ENCODE assay signal across 24 cellular contexts in genomic region chr10:100883322-100883821, GRCh38. TPM values are rescaled to one million over a fixed set of nuclear protein-coding genes. Genes with fewer than 3 reads are reported as not detected.
A peak's percentile ranks its signal among the peaks of the same experiment; 100 is the strongest.
DNase-seq lines count a peak whose midpoint lies in the region; ATAC-seq and TF ChIP-seq lines count a peak whose summit lies in the region.
"Had no signal": no experiment of that assay in that cellular context is flagged by ENCODE, and none has a peak within 500 bp of the region (broad histone marks: within the 10 kb centered on the region; RNA-seq: fewer than 3 reads in every experiment).

No MANE protein-coding gene starts in this region.

- H3K36me3 ChIP-seq in upper lobe of right lung = no peaks in the 10 kb centered on the region
- H3K36me3 ChIP-seq: HAP-1, neutrophil had no signal

- H3K4me1 Mint-ChIP-seq in chondrocyte (ENCODE audit: low read depth) (peaks cover 10% of the 10 kb centered on the region), nephron (peaks cover 79% of the 10 kb centered on the region), mesothelial cell of epicardium (peaks cover 31% of the 10 kb centered on the region)
- H3K4me1 Mint-ChIP-seq: activated CD4-positive, alpha-beta memory T cell treated with anti-CD3 and anti-CD28 coated beads, Interleukin-2, amount 10 ng/mL, durations not matched to agents 7 days and 5 days; B cell had no signal

- H3K4me3 Mint-ChIP-seq in chondrocyte (ENCODE audit: unreplicated experiment) (no peak overlapping the region), nephron (peak overlapping the region in 2 of 3 experiments; percentile 10 to 53), mesothelial cell of epicardium (no peak overlapping the region)
- H3K4me3 Mint-ChIP-seq: activated CD4-positive, alpha-beta memory T cell treated with anti-CD3 and anti-CD28 coated beads, Interleukin-2, amount 10 ng/mL, durations not matched to agents 7 days and 5 days; B cell; stimulated activated naive CD8-positive, alpha-beta T cell treated with anti-CD3 and anti-CD28 coated beads, Interleukin-15, Interleukin-2, amounts not matched to agents 100 ng/mL and 50 ng/mL, for 24 hours had no signal

- TF ChIP-seq CTCF in chondrocyte (IDR thresholded peaks at IDR 0.05) (no peak), nephron (IDR thresholded peaks at IDR 0.05; ENCODE audit: unreplicated experiment in 3 of 3) (no peak), upper lobe of right lung (IDR thresholded peaks at IDR 0.05) (no peak), mesothelial cell of epicardium (IDR thresholded peaks at IDR 0.05; ENCODE audit: unreplicated experiment) (no peak)

- H3K9me3 Mint-ChIP-seq in chondrocyte (ENCODE audit: low read depth) (no peaks in the 10 kb centered on the region), nephron (no peaks in the 10 kb centered on the region), mesothelial cell of epicardium (no peaks in the 10 kb centered on the region)
- H3K9me3 Mint-ChIP-seq: activated CD4-positive, alpha-beta memory T cell treated with anti-CD3 and anti-CD28 coated beads, Interleukin-2, amount 10 ng/mL, durations not matched to agents 7 days and 5 days; stimulated activated naive CD8-positive, alpha-beta T cell treated with anti-CD3 and anti-CD28 coated beads, Interleukin-15, Interleukin-2, amounts not matched to agents 100 ng/mL and 50 ng/mL, for 24 hours had no signal

- peaks cover 10% of the 10 kb centered on the region for H3K4me1 ChIP-seq in upper lobe of right lung
- H3K4me1 ChIP-seq: HAP-1 had no signal

- no peaks in the 10 kb centered on the region for H3K27me3 ChIP-seq in upper lobe of right lung
- H3K27me3 ChIP-seq: dorsolateral prefrontal cortex had no signal

- no peak overlapping the region for H3K4me3 ChIP-seq in upper lobe of right lung
- H3K4me3 ChIP-seq: HAP-1 had no signal

- H3K36me3 Mint-ChIP-seq in chondrocyte (ENCODE audit: low read depth) (no peaks in the 10 kb centered on the region), nephron (ENCODE audit: low read depth) (no peaks in the 10 kb centered on the region), mesothelial cell of epicardium (no peaks in the 10 kb centered on the region)

- DNase-seq in Right ventricle myocardium inferior (ENCODE audit: missing footprints) (peak; percentile 58), left cardiac atrium (no peak), chondrocyte (ENCODE audit: low spot score) (peak; percentile 67), upper lobe of right lung (peak; percentile 39), HuH-7.5 (ENCODE audit: low spot score) (no peak), mesothelial cell of epicardium (ENCODE audit: low spot score in 2 of 2, unreplicated experiment in 2 of 2) (no peak), SHP77 treated with DMSO at 0.1 percent for 48 hours (lab: John Stamatoyannopoulos, UW) (no peak)
- DNase-seq: activated CD4-positive, alpha-beta memory T cell treated with anti-CD3 and anti-CD28 coated beads, Interleukin-2, amount 10 ng/mL, durations not matched to agents 7 days and 5 days; activated CD4-positive, CD25-positive, alpha-beta regulatory T cell treated with anti-CD3 and anti-CD28 coated beads, Interleukin-2, amount 50 U/mL, for 72 hours; activated gamma-delta T cell; DMS53; dorsolateral prefrontal cortex; KG1; NCI-H1417 treated with DMSO at 0.1 percent for 48 hours; NCI-H2081 treated with DMSO at 0.1 percent for 48 hours; NCI-H345; RPMI8226; small intestine; T-helper 2 cell had no signal

- no peak for ATAC-seq in Right ventricle myocardium inferior
- ATAC-seq in left cardiac atrium = no peak
- no peak for ATAC-seq in upper lobe of right lung

- intact Hi-C loops in Right ventricle myocardium inferior (cut with DNase I) = no loop called here
- intact Hi-C loops in left cardiac atrium (cut with DNase I) = loop anchor here in 1 of 2 donors (10.0 kb wide), 1 partner anchor 319 kb away; no protein-coding TSS in a partner anchor
- intact Hi-C loops in upper lobe of right lung (cut with DNase I) = no loop called here

- H3K27me3 Mint-ChIP-seq in chondrocyte (ENCODE audit: low read depth) (peaks cover 14% of the 10 kb centered on the region), nephron (ENCODE audit: low read depth) (peaks cover 3% of the 10 kb centered on the region), mesothelial cell of epicardium (ENCODE audit: low read depth) (peaks cover 7% of the 10 kb centered on the region)
- H3K27me3 Mint-ChIP-seq: activated CD4-positive, alpha-beta memory T cell treated with anti-CD3 and anti-CD28 coated beads, Interleukin-2, amount 10 ng/mL, durations not matched to agents 7 days and 5 days; stimulated activated naive CD8-positive, alpha-beta T cell treated with anti-CD3 and anti-CD28 coated beads, Interleukin-15, Interleukin-2, amounts not matched to agents 100 ng/mL and 50 ng/mL, for 24 hours had no signal

- peak overlapping the region; percentile 6 for H3K27ac ChIP-seq in upper lobe of right lung
- H3K27ac ChIP-seq: dorsolateral prefrontal cortex, neutrophil had no signal

- no peaks in the 10 kb centered on the region for H3K9me3 ChIP-seq in upper lobe of right lung
- H3K9me3 ChIP-seq: HAP-1, neutrophil had no signal

- H3K27ac Mint-ChIP-seq in chondrocyte (ENCODE audit: unreplicated experiment) (no peak overlapping the region), nephron (peak overlapping the region; percentile 88 to 96 (median 90)), mesothelial cell of epicardium (no peak overlapping the region)
- H3K27ac Mint-ChIP-seq: activated CD4-positive, alpha-beta memory T cell treated with anti-CD3 and anti-CD28 coated beads, Interleukin-2, amount 10 ng/mL, durations not matched to agents 7 days and 5 days; B cell; stimulated activated naive CD8-positive, alpha-beta T cell treated with anti-CD3 and anti-CD28 coated beads, Interleukin-15, Interleukin-2, amounts not matched to agents 100 ng/mL and 50 ng/mL, for 24 hours had no signal

RNA-seq across cellular contexts. Expression of gene SLF2, which starts 29.4 kb away (rescaled TPM):
- 17.0 TPM for total RNA-seq in Right ventricle myocardium inferior
- total RNA-seq in left cardiac atrium = 10 to 100 TPM; 18.0 to 19.3 TPM
- total RNA-seq in chondrocyte = 17.8 to 28.1 TPM (median 20.6 TPM) in 3 replicates
- 32.9 TPM for total RNA-seq in upper lobe of right lung
- 32.6 to 36.1 TPM (median 35.5 TPM) in 3 replicates for total RNA-seq in mesothelial cell of epicardium

Comparison
In these comparisons a context has a peak if more than half of its experiments do, and no peak if none do; other contexts are left out.
1. DNase-seq: peak in Right ventricle myocardium inferior (single experiment), chondrocyte (single experiment) and upper lobe of right lung (single experiment); none in left cardiac atrium (single experiment), HuH-7.5 (single experiment), mesothelial cell of epicardium (0 of 2) and SHP77 treated with DMSO at 0.1 percent for 48 hours (single experiment).
2. H3K27ac Mint-ChIP-seq: peak in nephron (3 of 3); none in chondrocyte (single experiment) and mesothelial cell of epicardium (single experiment).
3. H3K4me3 Mint-ChIP-seq: peak in nephron (2 of 3); none in chondrocyte (single experiment) and mesothelial cell of epicardium (single experiment).